ENCODE assay signal across 8 cellular contexts in genomic region chr4:118889313-118889694, GRCh38. TPM values are rescaled to one million over a fixed set of nuclear protein-coding genes. Genes with fewer than 3 reads are reported as not detected.
DNase-seq lines count a peak whose midpoint lies in the region; ATAC-seq and TF ChIP-seq lines count a peak whose summit lies in the region.

No MANE protein-coding gene starts in this region.

- no peaks in the 10 kb centered on the region for H3K79me2 ChIP-seq in trophoblast cell (ENCODE audit: control insufficient read depth, insufficient read depth, low read length, poor library complexity)

- H3K4me2 ChIP-seq in trophoblast cell (ENCODE audit: low read length), result peak overlapping the region; percentile 92

- H3K27ac ChIP-seq in SJSA1 (no peak overlapping the region), trophoblast cell (ENCODE audit: low read depth, low read length) (no peak overlapping the region)

- H3K14ac ChIP-seq in trophoblast cell (ENCODE audit: low read length), result no peak overlapping the region

- no peak overlapping the region for H3K23ac ChIP-seq in trophoblast cell (ENCODE audit: low read length)

- H2AK5ac ChIP-seq in trophoblast cell (ENCODE audit: low read length), result no peak overlapping the region

- no CpG with 5 or more reads among the region's 4 CpGs for WGBS in trophoblast cell (ENCODE audit: extremely low coverage, insufficient coverage, insufficient read length)

- H2BK120ac ChIP-seq in trophoblast cell (ENCODE audit: insufficient read depth, low read length, poor library complexity), result no peak overlapping the region

- H2AFZ ChIP-seq in trophoblast cell (ENCODE audit: insufficient read depth, low read length, poor library complexity), result no peak overlapping the region

- H3K27me3 ChIP-seq in SJSA1 (replicated peaks) (no peaks in the 10 kb centered on the region), trophoblast cell (ENCODE audit: insufficient read depth, low read length) (no peaks in the 10 kb centered on the region)

- H3K36me3 ChIP-seq in SJSA1, result no peaks in the 10 kb centered on the region
- H3K36me3 ChIP-seq in trophoblast cell (ENCODE audit: control insufficient read depth in 1 of 2, insufficient read depth in 2 of 2, low read length in 2 of 2), result no peaks in the 10 kb centered on the region

- H4K8ac ChIP-seq in trophoblast cell (ENCODE audit: low read depth, low read length), result no peak overlapping the region

- no peak for ATAC-seq in HG03354 (IDR thresholded peaks at IDR 0.05; ENCODE audit: poor library complexity, severe bottlenecking, unreplicated experiment)
- no peak for ATAC-seq in GM18517 (IDR thresholded peaks at IDR 0.05; ENCODE audit: unreplicated experiment)
- ATAC-seq in HG02885 (IDR thresholded peaks at IDR 0.05; ENCODE audit: poor library complexity, unreplicated experiment), result no peak

- H3K79me1 ChIP-seq in trophoblast cell (ENCODE audit: low read length), result peaks cover 2% of the 10 kb centered on the region

- no peak overlapping the region for H2BK5ac ChIP-seq in trophoblast cell (ENCODE audit: low read depth, low read length, poor library complexity)

- DNase-seq in ELR (ENCODE audit: low read depth), result peak; percentile 1
- DNase-seq in SJSA1 (ENCODE audit: low read depth in 1 of 2, low spot score in 2 of 2), result no peak
- no peak for DNase-seq in fibroblast of pulmonary artery (ENCODE audit: low read depth)
- DNase-seq in trophoblast cell, result no peak
- no peak for DNase-seq in stimulated activated CD4-positive, alpha-beta T cell treated with anti-CD3 and anti-CD28 coated beads, Interleukin-4, amount 100 ng/mL, for 4 hours

- no peak overlapping the region for H4K12ac ChIP-seq in trophoblast cell (ENCODE audit: low read depth, low read length)

- H3K4me1 ChIP-seq in SJSA1 (replicated peaks), result peaks cover 18% of the 10 kb centered on the region
- no peaks in the 10 kb centered on the region for H3K4me1 ChIP-seq in trophoblast cell (ENCODE audit: control insufficient read depth in 1 of 2, insufficient read depth in 2 of 2, low read length in 2 of 2)

- no peak overlapping the region for H2BK12ac ChIP-seq in trophoblast cell (ENCODE audit: low read length)

- no peak overlapping the region for H3K4ac ChIP-seq in trophoblast cell (ENCODE audit: low read depth, low read length)

- no peak overlapping the region for H4K91ac ChIP-seq in trophoblast cell (ENCODE audit: low read depth, low read length)

- H3K9ac ChIP-seq in trophoblast cell (ENCODE audit: low read length), result no peak overlapping the region

- TF ChIP-seq CTCF in fibroblast of pulmonary artery (IDR thresholded peaks at IDR 0.05; ENCODE audit: low read length, missing control alignments), result no peak

- H3K9me3 ChIP-seq in SJSA1 (replicated peaks) (no peaks in the 10 kb centered on the region), trophoblast cell (ENCODE audit: insufficient read depth, low read depth, low read length) (peaks cover 2% of the 10 kb centered on the region)

- no peak overlapping the region for H3K18ac ChIP-seq in trophoblast cell (ENCODE audit: low read length)

- H3K4me3 ChIP-seq in SJSA1, result peak overlapping the region; percentile 38
- H3K4me3 ChIP-seq in fibroblast of pulmonary artery (replicated peaks; ENCODE audit: low read depth, low read length), result peak overlapping the region; percentile 67
- H3K4me3 ChIP-seq in trophoblast cell (ENCODE audit: low read depth, low read length), result no peak overlapping the region

RNA-seq across cellular contexts. Expression of gene SYNPO2, which starts 0.7 kb away (rescaled TPM):
- 2.8 and 4.7 TPM in 2 replicates for total RNA-seq in SJSA1 (2014; rRNA removed; shearing (Covaris generic))
- polyA plus RNA-seq in trophoblast cell (2013), result 6.8 and 7.7 TPM in 2 replicates

RNA-seq across cellular contexts. Expression of gene SEC24D, which starts 53.4 kb away (rescaled TPM):
- 58.2 and 79.9 TPM in 2 replicates for total RNA-seq in SJSA1 (2014; rRNA removed; shearing (Covaris generic))
- polyA plus RNA-seq in trophoblast cell (2013), result 124 and 126 TPM in 2 replicates
